ENCODE assay signal across 1 cellular context in the genomic region with DNA sequence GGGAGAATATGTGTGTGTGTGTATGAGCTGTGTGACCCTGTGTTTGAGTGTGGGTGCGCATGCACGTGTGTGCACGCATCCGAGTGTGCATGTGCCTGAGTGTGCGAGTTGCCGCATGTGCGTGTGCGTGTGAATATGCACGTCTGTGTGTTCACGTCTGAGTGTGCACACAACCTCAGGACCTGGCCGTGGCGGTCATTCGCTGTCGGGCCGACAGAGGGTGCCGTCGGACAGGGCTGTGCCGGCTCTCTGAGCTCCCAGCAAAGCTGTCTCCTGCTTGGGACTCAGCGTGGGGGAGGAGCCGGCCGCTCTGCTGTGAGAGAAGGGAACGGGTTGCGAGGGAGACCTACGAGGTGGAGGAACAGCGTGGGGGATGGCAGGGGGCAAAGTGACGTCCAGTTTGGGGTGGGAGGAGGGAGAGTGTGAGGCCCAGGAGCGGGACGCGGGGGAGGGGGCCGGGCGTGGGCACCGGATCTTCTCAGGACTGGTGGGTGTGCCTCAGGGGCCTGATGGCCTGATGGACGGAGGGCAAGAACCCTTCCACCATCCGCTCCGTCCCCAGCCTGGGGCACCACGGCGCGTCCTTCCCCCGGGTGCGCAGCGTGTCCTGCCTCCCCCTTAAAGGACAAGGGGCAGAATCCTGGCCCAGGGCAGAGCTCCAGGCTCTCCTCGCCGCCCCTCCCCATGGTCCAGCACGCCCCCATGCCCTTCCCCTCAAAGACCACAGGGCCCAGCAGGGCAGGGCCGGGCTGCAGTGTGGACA.
A peak's percentile ranks its signal among the peaks of the same experiment; 100 is the strongest.
TF ChIP-seq lines count a peak whose summit lies in the region.

No MANE protein-coding gene starts in this region.

TF ChIP-seq in HepG2, 621 proteins besides CTCF, POLR2A, EP300 and RAD21 (continued from another document and continues in another):
- TF ChIP-seq, protein P1, sequence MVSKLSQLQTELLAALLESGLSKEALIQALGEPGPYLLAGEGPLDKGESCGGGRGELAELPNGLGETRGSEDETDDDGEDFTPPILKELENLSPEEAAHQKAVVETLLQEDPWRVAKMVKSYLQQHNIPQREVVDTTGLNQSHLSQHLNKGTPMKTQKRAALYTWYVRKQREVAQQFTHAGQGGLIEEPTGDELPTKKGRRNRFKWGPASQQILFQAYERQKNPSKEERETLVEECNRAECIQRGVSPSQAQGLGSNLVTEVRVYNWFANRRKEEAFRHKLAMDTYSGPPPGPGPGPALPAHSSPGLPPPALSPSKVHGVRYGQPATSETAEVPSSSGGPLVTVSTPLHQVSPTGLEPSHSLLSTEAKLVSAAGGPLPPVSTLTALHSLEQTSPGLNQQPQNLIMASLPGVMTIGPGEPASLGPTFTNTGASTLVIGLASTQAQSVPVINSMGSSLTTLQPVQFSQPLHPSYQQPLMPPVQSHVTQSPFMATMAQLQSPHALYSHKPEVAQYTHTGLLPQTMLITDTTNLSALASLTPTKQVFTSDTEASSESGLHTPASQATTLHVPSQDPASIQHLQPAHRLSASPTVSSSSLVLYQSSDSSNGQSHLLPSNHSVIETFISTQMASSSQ (IDR thresholded peaks at IDR 0.05; ENCODE audit: low read depth) = no peak
- TF ChIP-seq, protein P1 (CRISPR knock-in tag; IDR thresholded peaks at IDR 0.05; ENCODE audit: borderline replicate concordance) = peak; percentile 44; the same call in 1 of the 2 replicates
- TF ChIP-seq MYC (CRISPR knock-in tag; IDR thresholded peaks at IDR 0.05; ENCODE audit: borderline replicate concordance) = peak; percentile 81
- peak; percentile 98 for TF ChIP-seq ZNF567 (CRISPR knock-in tag; IDR thresholded peaks at IDR 0.05; ENCODE audit: borderline replicate concordance)
- TF ChIP-seq CHCHD3 (CRISPR knock-in tag; IDR thresholded peaks at IDR 0.05) = 0 out of 2 replicates have a peak, but pooled peaks have one; percentile 57
- TF ChIP-seq, protein P2, sequence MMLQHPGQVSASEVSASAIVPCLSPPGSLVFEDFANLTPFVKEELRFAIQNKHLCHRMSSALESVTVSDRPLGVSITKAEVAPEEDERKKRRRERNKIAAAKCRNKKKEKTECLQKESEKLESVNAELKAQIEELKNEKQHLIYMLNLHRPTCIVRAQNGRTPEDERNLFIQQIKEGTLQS (CRISPR knock-in tag; IDR thresholded peaks at IDR 0.05) = no peak
- TF ChIP-seq, protein P3, sequence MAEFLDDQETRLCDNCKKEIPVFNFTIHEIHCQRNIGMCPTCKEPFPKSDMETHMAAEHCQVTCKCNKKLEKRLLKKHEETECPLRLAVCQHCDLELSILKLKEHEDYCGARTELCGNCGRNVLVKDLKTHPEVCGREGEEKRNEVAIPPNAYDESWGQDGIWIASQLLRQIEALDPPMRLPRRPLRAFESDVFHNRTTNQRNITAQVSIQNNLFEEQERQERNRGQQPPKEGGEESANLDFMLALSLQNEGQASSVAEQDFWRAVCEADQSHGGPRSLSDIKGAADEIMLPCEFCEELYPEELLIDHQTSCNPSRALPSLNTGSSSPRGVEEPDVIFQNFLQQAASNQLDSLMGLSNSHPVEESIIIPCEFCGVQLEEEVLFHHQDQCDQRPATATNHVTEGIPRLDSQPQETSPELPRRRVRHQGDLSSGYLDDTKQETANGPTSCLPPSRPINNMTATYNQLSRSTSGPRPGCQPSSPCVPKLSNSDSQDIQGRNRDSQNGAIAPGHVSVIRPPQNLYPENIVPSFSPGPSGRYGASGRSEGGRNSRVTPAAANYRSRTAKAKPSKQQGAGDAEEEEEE (CRISPR knock-in tag; IDR thresholded peaks at IDR 0.05; ENCODE audit: borderline replicate concordance) = peak; percentile 99
- TF ChIP-seq STAG1 (CRISPR knock-in tag; IDR thresholded peaks at IDR 0.05) = peak; percentile 97
- peak; percentile 34; the same call in 1 of the 2 replicates for TF ChIP-seq ZNF232 (CRISPR knock-in tag; IDR thresholded peaks at IDR 0.05; ENCODE audit: borderline replicate concordance)
- TF ChIP-seq ZNF180 (CRISPR knock-in tag; IDR thresholded peaks at IDR 0.05; ENCODE audit: borderline replicate concordance, low read depth) = no peak
- TF ChIP-seq REL (CRISPR knock-in tag; conservative IDR thresholded peaks at IDR 0.05) = 0 out of 2 replicates have a peak, but pooled peaks have one; percentile 21
- TF ChIP-seq MZF1 (CRISPR knock-in tag; IDR thresholded peaks at IDR 0.05; ENCODE audit: borderline replicate concordance) = peak; percentile 44; the same call in 1 of the 2 replicates
- peak; percentile 76; the same call in 1 of the 2 replicates for TF ChIP-seq KDM5B (CRISPR knock-in tag; IDR thresholded peaks at IDR 0.05; ENCODE audit: borderline replicate concordance)
- TF ChIP-seq, protein P4, sequence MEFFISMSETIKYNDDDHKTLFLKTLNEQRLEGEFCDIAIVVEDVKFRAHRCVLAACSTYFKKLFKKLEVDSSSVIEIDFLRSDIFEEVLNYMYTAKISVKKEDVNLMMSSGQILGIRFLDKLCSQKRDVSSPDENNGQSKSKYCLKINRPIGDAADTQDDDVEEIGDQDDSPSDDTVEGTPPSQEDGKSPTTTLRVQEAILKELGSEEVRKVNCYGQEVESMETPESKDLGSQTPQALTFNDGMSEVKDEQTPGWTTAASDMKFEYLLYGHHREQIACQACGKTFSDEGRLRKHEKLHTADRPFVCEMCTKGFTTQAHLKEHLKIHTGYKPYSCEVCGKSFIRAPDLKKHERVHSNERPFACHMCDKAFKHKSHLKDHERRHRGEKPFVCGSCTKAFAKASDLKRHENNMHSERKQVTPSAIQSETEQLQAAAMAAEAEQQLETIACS (CRISPR knock-in tag; IDR thresholded peaks at IDR 0.05) = no peak
- peak; percentile 92 for TF ChIP-seq ZBTB38 (CRISPR knock-in tag; IDR thresholded peaks at IDR 0.05)
- peak; percentile 76 for TF ChIP-seq CBX1 (IDR thresholded peaks at IDR 0.05; ENCODE audit: low read depth)
- TF ChIP-seq CENPT (CRISPR knock-in tag; IDR thresholded peaks at IDR 0.05; ENCODE audit: low read depth) = no peak; the same call in 1 of the 2 replicates
- peak; percentile 72; the same call in 1 of the 2 replicates for TF ChIP-seq TOPORS (CRISPR knock-in tag; IDR thresholded peaks at IDR 0.05)
- no peak for TF ChIP-seq BHLHE40 (IDR thresholded peaks at IDR 0.05; ENCODE audit: low read length)
- no peak for TF ChIP-seq ZNF460 (CRISPR knock-in tag; IDR thresholded peaks at IDR 0.05; ENCODE audit: borderline replicate concordance)
- TF ChIP-seq, protein P5, sequence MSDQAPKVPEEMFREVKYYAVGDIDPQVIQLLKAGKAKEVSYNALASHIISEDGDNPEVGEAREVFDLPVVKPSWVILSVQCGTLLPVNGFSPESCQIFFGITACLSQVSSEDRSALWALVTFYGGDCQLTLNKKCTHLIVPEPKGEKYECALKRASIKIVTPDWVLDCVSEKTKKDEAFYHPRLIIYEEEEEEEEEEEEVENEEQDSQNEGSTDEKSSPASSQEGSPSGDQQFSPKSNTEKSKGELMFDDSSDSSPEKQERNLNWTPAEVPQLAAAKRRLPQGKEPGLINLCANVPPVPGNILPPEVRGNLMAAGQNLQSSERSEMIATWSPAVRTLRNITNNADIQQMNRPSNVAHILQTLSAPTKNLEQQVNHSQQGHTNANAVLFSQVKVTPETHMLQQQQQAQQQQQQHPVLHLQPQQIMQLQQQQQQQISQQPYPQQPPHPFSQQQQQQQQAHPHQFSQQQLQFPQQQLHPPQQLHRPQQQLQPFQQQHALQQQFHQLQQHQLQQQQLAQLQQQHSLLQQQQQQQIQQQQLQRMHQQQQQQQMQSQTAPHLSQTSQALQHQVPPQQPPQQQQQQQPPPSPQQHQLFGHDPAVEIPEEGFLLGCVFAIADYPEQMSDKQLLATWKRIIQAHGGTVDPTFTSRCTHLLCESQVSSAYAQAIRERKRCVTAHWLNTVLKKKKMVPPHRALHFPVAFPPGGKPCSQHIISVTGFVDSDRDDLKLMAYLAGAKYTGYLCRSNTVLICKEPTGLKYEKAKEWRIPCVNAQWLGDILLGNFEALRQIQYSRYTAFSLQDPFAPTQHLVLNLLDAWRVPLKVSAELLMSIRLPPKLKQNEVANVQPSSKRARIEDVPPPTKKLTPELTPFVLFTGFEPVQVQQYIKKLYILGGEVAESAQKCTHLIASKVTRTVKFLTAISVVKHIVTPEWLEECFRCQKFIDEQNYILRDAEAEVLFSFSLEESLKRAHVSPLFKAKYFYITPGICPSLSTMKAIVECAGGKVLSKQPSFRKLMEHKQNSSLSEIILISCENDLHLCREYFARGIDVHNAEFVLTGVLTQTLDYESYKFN (CRISPR knock-in tag; conservative IDR thresholded peaks at IDR 0.05) = 0 out of 2 replicates have a peak, but pooled peaks have one; percentile 33
- peak; percentile 74 for TF ChIP-seq TBX2 (CRISPR knock-in tag; IDR thresholded peaks at IDR 0.05; ENCODE audit: borderline replicate concordance)
- TF ChIP-seq SRY (CRISPR knock-in tag; IDR thresholded peaks at IDR 0.05) = peak; percentile 71; the same call in 1 of the 2 replicates
- peak; percentile 79 for TF ChIP-seq SAP130 (CRISPR knock-in tag; IDR thresholded peaks at IDR 0.05; ENCODE audit: low read depth)
- TF ChIP-seq, protein P6, sequence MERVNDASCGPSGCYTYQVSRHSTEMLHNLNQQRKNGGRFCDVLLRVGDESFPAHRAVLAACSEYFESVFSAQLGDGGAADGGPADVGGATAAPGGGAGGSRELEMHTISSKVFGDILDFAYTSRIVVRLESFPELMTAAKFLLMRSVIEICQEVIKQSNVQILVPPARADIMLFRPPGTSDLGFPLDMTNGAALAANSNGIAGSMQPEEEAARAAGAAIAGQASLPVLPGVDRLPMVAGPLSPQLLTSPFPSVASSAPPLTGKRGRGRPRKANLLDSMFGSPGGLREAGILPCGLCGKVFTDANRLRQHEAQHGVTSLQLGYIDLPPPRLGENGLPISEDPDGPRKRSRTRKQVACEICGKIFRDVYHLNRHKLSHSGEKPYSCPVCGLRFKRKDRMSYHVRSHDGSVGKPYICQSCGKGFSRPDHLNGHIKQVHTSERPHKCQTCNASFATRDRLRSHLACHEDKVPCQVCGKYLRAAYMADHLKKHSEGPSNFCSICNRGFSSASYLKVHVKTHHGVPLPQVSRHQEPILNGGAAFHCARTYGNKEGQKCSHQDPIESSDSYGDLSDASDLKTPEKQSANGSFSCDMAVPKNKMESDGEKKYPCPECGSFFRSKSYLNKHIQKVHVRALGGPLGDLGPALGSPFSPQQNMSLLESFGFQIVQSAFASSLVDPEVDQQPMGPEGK (CRISPR knock-in tag; IDR thresholded peaks at IDR 0.05) = peak; percentile 66
- TF ChIP-seq, protein P7, sequence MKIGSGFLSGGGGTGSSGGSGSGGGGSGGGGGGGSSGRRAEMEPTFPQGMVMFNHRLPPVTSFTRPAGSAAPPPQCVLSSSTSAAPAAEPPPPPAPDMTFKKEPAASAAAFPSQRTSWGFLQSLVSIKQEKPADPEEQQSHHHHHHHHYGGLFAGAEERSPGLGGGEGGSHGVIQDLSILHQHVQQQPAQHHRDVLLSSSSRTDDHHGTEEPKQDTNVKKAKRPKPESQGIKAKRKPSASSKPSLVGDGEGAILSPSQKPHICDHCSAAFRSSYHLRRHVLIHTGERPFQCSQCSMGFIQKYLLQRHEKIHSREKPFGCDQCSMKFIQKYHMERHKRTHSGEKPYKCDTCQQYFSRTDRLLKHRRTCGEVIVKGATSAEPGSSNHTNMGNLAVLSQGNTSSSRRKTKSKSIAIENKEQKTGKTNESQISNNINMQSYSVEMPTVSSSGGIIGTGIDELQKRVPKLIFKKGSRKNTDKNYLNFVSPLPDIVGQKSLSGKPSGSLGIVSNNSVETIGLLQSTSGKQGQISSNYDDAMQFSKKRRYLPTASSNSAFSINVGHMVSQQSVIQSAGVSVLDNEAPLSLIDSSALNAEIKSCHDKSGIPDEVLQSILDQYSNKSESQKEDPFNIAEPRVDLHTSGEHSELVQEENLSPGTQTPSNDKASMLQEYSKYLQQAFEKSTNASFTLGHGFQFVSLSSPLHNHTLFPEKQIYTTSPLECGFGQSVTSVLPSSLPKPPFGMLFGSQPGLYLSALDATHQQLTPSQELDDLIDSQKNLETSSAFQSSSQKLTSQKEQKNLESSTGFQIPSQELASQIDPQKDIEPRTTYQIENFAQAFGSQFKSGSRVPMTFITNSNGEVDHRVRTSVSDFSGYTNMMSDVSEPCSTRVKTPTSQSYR (CRISPR knock-in tag; IDR thresholded peaks at IDR 0.05; ENCODE audit: borderline replicate concordance) = peak; percentile 94; the same call in 1 of the 2 replicates
- TF ChIP-seq ZFYVE20 (CRISPR knock-in tag; IDR thresholded peaks at IDR 0.05; ENCODE audit: borderline replicate concordance, low read depth) = 0 out of 2 replicates have a peak, but pooled peaks have one; percentile 59
- TF ChIP-seq, protein P8, sequence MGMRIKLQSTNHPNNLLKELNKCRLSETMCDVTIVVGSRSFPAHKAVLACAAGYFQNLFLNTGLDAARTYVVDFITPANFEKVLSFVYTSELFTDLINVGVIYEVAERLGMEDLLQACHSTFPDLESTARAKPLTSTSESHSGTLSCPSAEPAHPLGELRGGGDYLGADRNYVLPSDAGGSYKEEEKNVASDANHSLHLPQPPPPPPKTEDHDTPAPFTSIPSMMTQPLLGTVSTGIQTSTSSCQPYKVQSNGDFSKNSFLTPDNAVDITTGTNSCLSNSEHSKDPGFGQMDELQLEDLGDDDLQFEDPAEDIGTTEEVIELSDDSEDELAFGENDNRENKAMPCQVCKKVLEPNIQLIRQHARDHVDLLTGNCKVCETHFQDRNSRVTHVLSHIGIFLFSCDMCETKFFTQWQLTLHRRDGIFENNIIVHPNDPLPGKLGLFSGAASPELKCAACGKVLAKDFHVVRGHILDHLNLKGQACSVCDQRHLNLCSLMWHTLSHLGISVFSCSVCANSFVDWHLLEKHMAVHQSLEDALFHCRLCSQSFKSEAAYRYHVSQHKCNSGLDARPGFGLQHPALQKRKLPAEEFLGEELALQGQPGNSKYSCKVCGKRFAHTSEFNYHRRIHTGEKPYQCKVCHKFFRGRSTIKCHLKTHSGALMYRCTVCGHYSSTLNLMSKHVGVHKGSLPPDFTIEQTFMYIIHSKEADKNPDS (CRISPR knock-in tag; IDR thresholded peaks at IDR 0.05) = no peak; the same call in 1 of the 2 replicates
- TF ChIP-seq NFE2 (CRISPR knock-in tag; IDR thresholded peaks at IDR 0.05) = no peak
